8 cellular contexts compared by ENCODE assay signal in the genomic region with DNA sequence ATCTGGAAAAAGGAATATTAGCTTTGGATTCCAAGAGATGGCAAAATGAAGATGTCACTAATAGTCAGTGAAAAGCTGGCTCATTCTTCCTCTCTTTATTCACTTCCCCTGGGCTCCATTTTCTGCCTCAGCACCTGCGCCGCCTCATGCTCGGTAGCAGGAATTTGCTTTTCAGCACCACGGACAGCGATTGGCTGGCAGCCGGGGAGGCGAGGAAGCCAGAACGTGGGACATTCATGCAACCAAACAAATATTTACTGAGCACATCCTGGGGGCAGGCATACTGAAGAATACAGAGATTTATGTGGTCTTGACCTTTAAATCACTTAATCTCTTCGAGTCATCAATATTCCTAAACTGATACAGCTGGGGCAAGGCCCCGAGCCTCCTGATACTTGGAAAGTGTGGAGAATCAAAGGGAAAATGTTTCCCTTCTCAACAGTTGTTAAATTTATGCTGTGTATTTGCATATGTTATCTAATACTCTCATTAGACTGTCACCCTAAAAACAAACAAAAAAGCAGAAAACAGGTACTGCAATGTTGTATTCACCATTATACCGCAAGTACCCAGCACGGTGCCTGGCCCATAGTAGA. TPM values are rescaled to one million over a fixed set of nuclear protein-coding genes. Genes with fewer than 3 reads are reported as not detected.
DNase-seq lines count a peak whose midpoint lies in the region; ATAC-seq and TF ChIP-seq lines count a peak whose summit lies in the region.

No MANE protein-coding gene starts in this region.

- H3K4me1 ChIP-seq in prostate gland (replicated peaks): no peaks in the 10 kb centered on the region

- H3K36me3 ChIP-seq in prostate gland: no peaks in the 10 kb centered on the region

- TF ChIP-seq POLR2A in prostate gland (IDR thresholded peaks at IDR 0.05): no peak

- TF ChIP-seq CTCF in prostate gland (IDR thresholded peaks at IDR 0.05): no peak

- intact Hi-C loops in head of caudate nucleus (cut with DNase I): no loop called here
- intact Hi-C loops in prostate gland (cut with DNase I): no loop called here

- no peak overlapping the region for H3K27ac ChIP-seq in prostate gland

- ATAC-seq in HG03571 (IDR thresholded peaks at IDR 0.05; ENCODE audit: unreplicated experiment): no peak
- ATAC-seq in HG02588 (IDR thresholded peaks at IDR 0.05; ENCODE audit: unreplicated experiment): no peak

- DNase-seq in DMS53 (lab: John Stamatoyannopoulos, UW) (peak; percentile 39), DMS53 treated with DMSO at 0.1 percent for 48 hours (lab: John Stamatoyannopoulos, UW; ENCODE audit: unreplicated experiment) (no peak), RPMI7951 (ENCODE audit: low read depth) (peak; percentile 60), head of caudate nucleus (peak in 41 of 42 donors; percentile 29 to 87 (median 65)), prostate gland (ENCODE audit: low spot score) (peak; percentile 47)
- DNase-seq in activated effector memory CD4-positive, alpha-beta T cell treated with anti-CD3 and anti-CD28 coated beads, Interleukin-2, amount 50 U/mL, for 16 hours: peak; percentile 82

- H3K4me3 ChIP-seq in prostate gland: no peak overlapping the region

- WGBS in prostate gland: 10% methylated on average over 12 of the region's 12 CpGs

- no peaks in the 10 kb centered on the region for H3K27me3 ChIP-seq in prostate gland (replicated peaks; ENCODE audit: insufficient read depth)

- no peaks in the 10 kb centered on the region for H3K9me3 ChIP-seq in prostate gland

RNA-seq across cellular contexts. Expression of a gene that starts 12.1 kb away (rescaled TPM):
- total RNA-seq in RPMI7951 (2014; rRNA removed; shearing (Covaris generic)): not detected in 2 replicates
- under 1 TPM in 1 of 2 donors, not detected in 1; 0.28 TPM for total RNA-seq in prostate gland
